ENCODE assay signal across 16 cellular contexts in the genomic region with DNA sequence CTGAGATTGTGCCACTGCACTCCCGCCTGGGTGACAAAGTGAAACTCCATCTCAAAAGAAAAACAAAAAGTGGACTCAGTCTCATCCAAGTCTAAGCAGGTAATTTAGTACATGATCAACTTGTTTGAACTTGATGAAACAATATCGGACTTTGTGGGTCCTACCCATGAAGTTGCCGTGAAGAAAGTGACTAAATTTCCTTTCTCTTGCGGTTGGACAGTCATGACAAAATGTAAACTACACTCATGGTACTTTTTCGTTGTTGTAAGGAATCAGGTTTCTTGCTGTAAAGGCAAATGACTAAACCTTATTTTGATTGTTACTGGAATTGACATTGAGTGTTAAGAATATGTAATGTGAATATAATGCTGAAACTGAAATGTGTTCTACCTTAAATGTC.
A peak's percentile ranks its signal among the peaks of the same experiment; 100 is the strongest.
DNase-seq lines count a peak whose midpoint lies in the region; ATAC-seq and TF ChIP-seq lines count a peak whose summit lies in the region.
"Had no signal": no experiment of that assay in that cellular context is flagged by ENCODE, and none has a peak within 500 bp of the region (broad histone marks: within the 10 kb centered on the region; RNA-seq: fewer than 3 reads in every experiment).

No MANE protein-coding gene starts in this region.

- no peaks in the 10 kb centered on the region for H3K9me3 ChIP-seq in mammary epithelial cell (replicated peaks; ENCODE audit: insufficient read depth, low read length)

- in situ Hi-C loops in mammary epithelial cell (cut with MboI; ENCODE audit: low sequenced_read_pairs in 2 of 2): no loop called here

- intact Hi-C loops in mammary epithelial cell (cut with micrococcal nuclease): no loop called here

- no peak for ATAC-seq in foreskin keratinocyte
- ATAC-seq in GM21423 (IDR thresholded peaks at IDR 0.05; ENCODE audit: unreplicated experiment): no peak
- ATAC-seq: GM23338, K562 had no signal

- no peaks in the 10 kb centered on the region for H3K36me3 ChIP-seq in mammary epithelial cell (ENCODE audit: insufficient read depth, low read length)
- H3K36me3 ChIP-seq: BLaER1 treated with 17β-estradiol and CSF1 and Interleukin-3, amounts not matched to agents 10 nM and 100 nM had no signal

- H3K4me3 ChIP-seq in mammary epithelial cell (replicated peaks in 1 of 3; ENCODE audit: insufficient read depth in 1 of 3, low read depth in 2 of 3, low read length in 3 of 3): no peak overlapping the region
- H3K4me3 ChIP-seq: BLaER1 treated with 17β-estradiol and CSF1 and Interleukin-3, amounts not matched to agents 10 nM and 100 nM; GM23338; K562 had no signal

- no peak overlapping the region for H3K4me2 ChIP-seq in mammary epithelial cell (ENCODE audit: insufficient read depth, low read depth, low read length)
- H3K4me2 ChIP-seq: GM23338 had no signal

- DNase-seq in H4 (ENCODE audit: low spot score) (peak; percentile 34), M059J (ENCODE audit: low read depth) (peak; percentile 18), mammary epithelial cell (peak; percentile 68), foreskin keratinocyte (peak; percentile 32 to 39), HuH-7 (ENCODE audit: low spot score) (no peak), activated T-cell treated with anti-CD3 and anti-CD28 coated beads for 4 hours (no peak)
- DNase-seq: ACHN; Calu3; CD4-positive, alpha-beta T cell; DMS79; EL; H9 had no signal

- peaks cover 2% of the 10 kb centered on the region for H3K27me3 ChIP-seq in mammary epithelial cell (ENCODE audit: insufficient read depth, low read length)
- H3K27me3 ChIP-seq in foreskin keratinocyte: peaks cover 38% of the 10 kb centered on the region
- H3K27me3 ChIP-seq: BLaER1 treated with 17β-estradiol and CSF1 and Interleukin-3, amounts not matched to agents 10 nM and 100 nM had no signal

- 70% methylated on average over 5 of the region's 5 CpGs for WGBS in mammary epithelial cell (ENCODE audit: low coverage, missing lambda C conversion rate)

- no peak overlapping the region for H3K27ac ChIP-seq in mammary epithelial cell (ENCODE audit: insufficient read depth, low read depth, low read length)
- no peak overlapping the region for H3K27ac ChIP-seq in foreskin keratinocyte
- H3K27ac ChIP-seq: BLaER1 treated with 17β-estradiol and CSF1 and Interleukin-3, amounts not matched to agents 10 nM and 100 nM had no signal

- H3K4me1 ChIP-seq in mammary epithelial cell (ENCODE audit: insufficient read depth, low read length) (no peaks in the 10 kb centered on the region), foreskin keratinocyte (no peaks in the 10 kb centered on the region)

- no TSS peak for BruUV-seq in mammary epithelial cell (replicated peaks; lab: Mats Ljungman, UMichigan)

- no peak overlapping the region for H2AFZ ChIP-seq in mammary epithelial cell (ENCODE audit: low read depth, low read length)
- H2AFZ ChIP-seq: GM23338 had no signal

- H3K79me2 ChIP-seq in mammary epithelial cell (ENCODE audit: insufficient read depth, low read length): no peaks in the 10 kb centered on the region

- CTCF ChIA-PET in mammary epithelial cell (lab: Charles Lee; ENCODE audit: low non-redundant PET): no interaction called here

- no peak overlapping the region for H3K9ac ChIP-seq in mammary epithelial cell (ENCODE audit: insufficient read depth, low read length)
- H3K9ac ChIP-seq: BLaER1 treated with 17β-estradiol and CSF1 and Interleukin-3, amounts not matched to agents 10 nM and 100 nM had no signal

- TF ChIP-seq CTCF in mammary epithelial cell (conservative IDR thresholded peaks at IDR 0.05 in 1 of 2, IDR thresholded peaks at IDR 0.05 in 1 of 2; ENCODE audit: extremely low read depth in 1 of 2, insufficient read depth in 1 of 2, low read depth in 1 of 2, low read length in 2 of 2): no peak
- TF ChIP-seq CTCF in foreskin keratinocyte (conservative IDR thresholded peaks at IDR 0.05): no peak

- no peaks in the 10 kb centered on the region for H4K20me1 ChIP-seq in mammary epithelial cell (ENCODE audit: insufficient read depth, low read length)
- H4K20me1 ChIP-seq: BLaER1 treated with 17β-estradiol and CSF1 and Interleukin-3, amounts not matched to agents 10 nM and 100 nM had no signal

- dilution Hi-C loops in mammary epithelial cell (cut with HindIII; ENCODE audit: low sequenced_read_pairs): no loop called here

Comparison
In these comparisons a context has a peak if more than half of its experiments do, and no peak if none do; other contexts are left out.
1. DNase-seq: peak in H4 (single experiment), M059J (single experiment), mammary epithelial cell (single experiment) and foreskin keratinocyte (2 of 2); none in HuH-7 (single experiment) and activated T-cell treated with anti-CD3 and anti-CD28 coated beads for 4 hours (single experiment).